Comparison of ENCODE assay signal across 1 cellular context in the genomic region with DNA sequence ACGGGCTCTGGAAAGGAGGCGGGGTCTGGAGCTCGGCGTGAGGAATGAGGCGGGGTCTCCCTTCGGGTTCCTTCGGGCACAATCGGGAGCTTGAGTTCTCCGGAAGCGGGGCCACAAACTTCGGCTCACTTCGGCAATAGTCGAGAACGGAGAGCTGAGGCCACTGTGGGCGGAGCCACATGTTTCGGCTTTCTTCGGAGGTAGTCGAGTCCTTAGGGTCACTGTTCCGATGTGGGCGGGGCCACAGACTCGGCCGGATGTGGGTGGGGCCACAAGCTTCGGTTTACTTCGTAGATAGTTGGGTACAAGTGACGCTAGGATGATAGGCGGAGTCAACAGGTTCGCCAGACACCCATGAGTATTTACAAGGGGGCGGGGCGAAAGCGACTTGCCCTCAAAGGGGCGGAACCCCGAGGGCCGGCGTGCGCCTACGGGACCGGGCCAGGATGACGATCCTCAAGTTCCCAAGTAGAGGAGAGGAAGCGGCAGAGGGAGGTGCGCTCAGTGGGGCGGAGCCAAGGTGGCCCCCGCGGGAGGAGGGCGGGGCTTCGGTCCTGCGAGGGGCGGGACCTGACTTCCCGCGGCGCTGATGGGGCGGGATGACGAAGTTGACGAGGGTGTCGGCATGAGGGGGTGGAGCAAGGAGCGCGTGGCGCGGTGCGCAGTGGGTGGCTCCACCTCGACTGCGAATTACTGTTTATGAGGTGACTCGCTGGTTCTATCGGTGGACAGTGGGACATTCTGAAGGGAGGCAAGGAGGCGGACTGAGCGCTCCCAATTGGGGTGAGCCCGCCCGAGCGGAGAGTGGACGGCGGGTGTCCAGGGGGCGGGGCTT.
TF ChIP-seq lines count a peak whose summit lies in the region.

No MANE protein-coding gene starts in this region.

TF ChIP-seq in HepG2, 621 proteins besides CTCF, POLR2A, EP300 and RAD21 (continued from another document and continues in another):
- TF ChIP-seq, protein P1, sequence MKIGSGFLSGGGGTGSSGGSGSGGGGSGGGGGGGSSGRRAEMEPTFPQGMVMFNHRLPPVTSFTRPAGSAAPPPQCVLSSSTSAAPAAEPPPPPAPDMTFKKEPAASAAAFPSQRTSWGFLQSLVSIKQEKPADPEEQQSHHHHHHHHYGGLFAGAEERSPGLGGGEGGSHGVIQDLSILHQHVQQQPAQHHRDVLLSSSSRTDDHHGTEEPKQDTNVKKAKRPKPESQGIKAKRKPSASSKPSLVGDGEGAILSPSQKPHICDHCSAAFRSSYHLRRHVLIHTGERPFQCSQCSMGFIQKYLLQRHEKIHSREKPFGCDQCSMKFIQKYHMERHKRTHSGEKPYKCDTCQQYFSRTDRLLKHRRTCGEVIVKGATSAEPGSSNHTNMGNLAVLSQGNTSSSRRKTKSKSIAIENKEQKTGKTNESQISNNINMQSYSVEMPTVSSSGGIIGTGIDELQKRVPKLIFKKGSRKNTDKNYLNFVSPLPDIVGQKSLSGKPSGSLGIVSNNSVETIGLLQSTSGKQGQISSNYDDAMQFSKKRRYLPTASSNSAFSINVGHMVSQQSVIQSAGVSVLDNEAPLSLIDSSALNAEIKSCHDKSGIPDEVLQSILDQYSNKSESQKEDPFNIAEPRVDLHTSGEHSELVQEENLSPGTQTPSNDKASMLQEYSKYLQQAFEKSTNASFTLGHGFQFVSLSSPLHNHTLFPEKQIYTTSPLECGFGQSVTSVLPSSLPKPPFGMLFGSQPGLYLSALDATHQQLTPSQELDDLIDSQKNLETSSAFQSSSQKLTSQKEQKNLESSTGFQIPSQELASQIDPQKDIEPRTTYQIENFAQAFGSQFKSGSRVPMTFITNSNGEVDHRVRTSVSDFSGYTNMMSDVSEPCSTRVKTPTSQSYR (CRISPR knock-in tag; IDR thresholded peaks at IDR 0.05; ENCODE audit: borderline replicate concordance), result no peak
- TF ChIP-seq MTF1 (CRISPR knock-in tag; IDR thresholded peaks at IDR 0.05) (no peak), HCFC1 (IDR thresholded peaks at IDR 0.05; ENCODE audit: low read depth, low read length) (peak; percentile 10; the same call in 1 of the 2 replicates), AKAP8 (CRISPR knock-in tag; IDR thresholded peaks at IDR 0.05) (peak; percentile 63; the same call in 1 of the 2 replicates), ZNF20 (CRISPR knock-in tag; IDR thresholded peaks at IDR 0.05) (no peak), SMARCE1 (IDR thresholded peaks at IDR 0.05; ENCODE audit: borderline replicate concordance) (no peak), ZNF296 (CRISPR knock-in tag; conservative IDR thresholded peaks at IDR 0.05) (no peak), ZNF546 (CRISPR knock-in tag; conservative IDR thresholded peaks at IDR 0.05) (no peak), CREB1 (IDR thresholded peaks at IDR 0.05) (peak; percentile 83), CREB1 (CRISPR knock-in tag; IDR thresholded peaks at IDR 0.05) (peak; percentile 32; the same call in 1 of the 2 replicates), HNRNPLL (IDR thresholded peaks at IDR 0.05; ENCODE audit: low read depth, low read length, poor library complexity, severe bottlenecking) (peak; percentile 88), JARID2 (CRISPR knock-in tag; IDR thresholded peaks at IDR 0.05; ENCODE audit: insufficient replicate concordance) (no peak), LCORL (IDR thresholded peaks at IDR 0.05) (no peak), LCORL (CRISPR knock-in tag; IDR thresholded peaks at IDR 0.05) (no peak; the same call in 1 of the 2 replicates), ZEB1 (IDR thresholded peaks at IDR 0.05; ENCODE audit: insufficient replicate concordance, low read depth) (no peak), NFE2L2 (IDR thresholded peaks at IDR 0.05; ENCODE audit: low read length) (no peak), ZFP82 (CRISPR knock-in tag; IDR thresholded peaks at IDR 0.05; ENCODE audit: borderline replicate concordance) (0 out of 2 replicates have a peak, but pooled peaks have one; percentile 23), ZNF879 (CRISPR knock-in tag; IDR thresholded peaks at IDR 0.05) (no peak), PRPF4 (IDR thresholded peaks at IDR 0.05; ENCODE audit: low read depth, low read length, poor library complexity, severe bottlenecking) (no peak), SPEN (CRISPR knock-in tag; IDR thresholded peaks at IDR 0.05; ENCODE audit: low read depth) (no peak), TBL1XR1 (IDR thresholded peaks at IDR 0.05; ENCODE audit: borderline replicate concordance, low read length, partially characterized antibody) (no peak), GLI4 (CRISPR knock-in tag; IDR thresholded peaks at IDR 0.05; ENCODE audit: borderline replicate concordance) (no peak; the same call in 1 of the 2 replicates), ZMYM4 (CRISPR knock-in tag; IDR thresholded peaks at IDR 0.05) (no peak), ZSCAN22 (CRISPR knock-in tag; IDR thresholded peaks at IDR 0.05) (no peak), ZNF83 (CRISPR knock-in tag; IDR thresholded peaks at IDR 0.05; ENCODE audit: borderline replicate concordance) (no peak), HDAC2 (CRISPR knock-in tag; IDR thresholded peaks at IDR 0.05) (0 out of 2 replicates have a peak, but pooled peaks have one; percentile 0), ZNF468 (CRISPR knock-in tag; IDR thresholded peaks at IDR 0.05) (no peak), ONECUT2 (CRISPR knock-in tag; IDR thresholded peaks at IDR 0.05) (no peak), RXRB (CRISPR knock-in tag; IDR thresholded peaks at IDR 0.05; ENCODE audit: borderline replicate concordance) (no peak), HDAC1 (CRISPR knock-in tag; IDR thresholded peaks at IDR 0.05) (no peak; the same call in 1 of the 2 replicates), RBM39 (IDR thresholded peaks at IDR 0.05; ENCODE audit: low read depth, low read length, poor library complexity, severe bottlenecking) (no peak), ZNF550 (CRISPR knock-in tag; IDR thresholded peaks at IDR 0.05; ENCODE audit: borderline replicate concordance) (no peak), ELF3 (CRISPR knock-in tag; IDR thresholded peaks at IDR 0.05) (no peak), KLF6 (CRISPR knock-in tag; IDR thresholded peaks at IDR 0.05) (no peak), NFE2 (CRISPR knock-in tag; IDR thresholded peaks at IDR 0.05) (no peak)
- TF ChIP-seq, protein P2, sequence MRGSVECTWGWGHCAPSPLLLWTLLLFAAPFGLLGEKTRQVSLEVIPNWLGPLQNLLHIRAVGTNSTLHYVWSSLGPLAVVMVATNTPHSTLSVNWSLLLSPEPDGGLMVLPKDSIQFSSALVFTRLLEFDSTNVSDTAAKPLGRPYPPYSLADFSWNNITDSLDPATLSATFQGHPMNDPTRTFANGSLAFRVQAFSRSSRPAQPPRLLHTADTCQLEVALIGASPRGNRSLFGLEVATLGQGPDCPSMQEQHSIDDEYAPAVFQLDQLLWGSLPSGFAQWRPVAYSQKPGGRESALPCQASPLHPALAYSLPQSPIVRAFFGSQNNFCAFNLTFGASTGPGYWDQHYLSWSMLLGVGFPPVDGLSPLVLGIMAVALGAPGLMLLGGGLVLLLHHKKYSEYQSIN (CRISPR knock-in tag; IDR thresholded peaks at IDR 0.05; ENCODE audit: borderline replicate concordance), result no peak
- TF ChIP-seq, protein P3, sequence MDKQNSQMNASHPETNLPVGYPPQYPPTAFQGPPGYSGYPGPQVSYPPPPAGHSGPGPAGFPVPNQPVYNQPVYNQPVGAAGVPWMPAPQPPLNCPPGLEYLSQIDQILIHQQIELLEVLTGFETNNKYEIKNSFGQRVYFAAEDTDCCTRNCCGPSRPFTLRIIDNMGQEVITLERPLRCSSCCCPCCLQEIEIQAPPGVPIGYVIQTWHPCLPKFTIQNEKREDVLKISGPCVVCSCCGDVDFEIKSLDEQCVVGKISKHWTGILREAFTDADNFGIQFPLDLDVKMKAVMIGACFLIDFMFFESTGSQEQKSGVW (CRISPR knock-in tag; IDR thresholded peaks at IDR 0.05; ENCODE audit: borderline replicate concordance), result no peak
- TF ChIP-seq, protein P4, sequence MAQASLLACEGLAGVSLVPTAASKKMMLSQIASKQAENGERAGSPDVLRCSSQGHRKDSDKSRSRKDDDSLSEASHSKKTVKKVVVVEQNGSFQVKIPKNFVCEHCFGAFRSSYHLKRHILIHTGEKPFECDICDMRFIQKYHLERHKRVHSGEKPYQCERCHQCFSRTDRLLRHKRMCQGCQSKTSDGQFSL (CRISPR knock-in tag; IDR thresholded peaks at IDR 0.05), result 0 out of 2 replicates have a peak, but pooled peaks have one; percentile 37
- TF ChIP-seq, protein P5, sequence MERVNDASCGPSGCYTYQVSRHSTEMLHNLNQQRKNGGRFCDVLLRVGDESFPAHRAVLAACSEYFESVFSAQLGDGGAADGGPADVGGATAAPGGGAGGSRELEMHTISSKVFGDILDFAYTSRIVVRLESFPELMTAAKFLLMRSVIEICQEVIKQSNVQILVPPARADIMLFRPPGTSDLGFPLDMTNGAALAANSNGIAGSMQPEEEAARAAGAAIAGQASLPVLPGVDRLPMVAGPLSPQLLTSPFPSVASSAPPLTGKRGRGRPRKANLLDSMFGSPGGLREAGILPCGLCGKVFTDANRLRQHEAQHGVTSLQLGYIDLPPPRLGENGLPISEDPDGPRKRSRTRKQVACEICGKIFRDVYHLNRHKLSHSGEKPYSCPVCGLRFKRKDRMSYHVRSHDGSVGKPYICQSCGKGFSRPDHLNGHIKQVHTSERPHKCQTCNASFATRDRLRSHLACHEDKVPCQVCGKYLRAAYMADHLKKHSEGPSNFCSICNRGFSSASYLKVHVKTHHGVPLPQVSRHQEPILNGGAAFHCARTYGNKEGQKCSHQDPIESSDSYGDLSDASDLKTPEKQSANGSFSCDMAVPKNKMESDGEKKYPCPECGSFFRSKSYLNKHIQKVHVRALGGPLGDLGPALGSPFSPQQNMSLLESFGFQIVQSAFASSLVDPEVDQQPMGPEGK (CRISPR knock-in tag; IDR thresholded peaks at IDR 0.05), result peak; percentile 97
- TF ChIP-seq, protein P6, sequence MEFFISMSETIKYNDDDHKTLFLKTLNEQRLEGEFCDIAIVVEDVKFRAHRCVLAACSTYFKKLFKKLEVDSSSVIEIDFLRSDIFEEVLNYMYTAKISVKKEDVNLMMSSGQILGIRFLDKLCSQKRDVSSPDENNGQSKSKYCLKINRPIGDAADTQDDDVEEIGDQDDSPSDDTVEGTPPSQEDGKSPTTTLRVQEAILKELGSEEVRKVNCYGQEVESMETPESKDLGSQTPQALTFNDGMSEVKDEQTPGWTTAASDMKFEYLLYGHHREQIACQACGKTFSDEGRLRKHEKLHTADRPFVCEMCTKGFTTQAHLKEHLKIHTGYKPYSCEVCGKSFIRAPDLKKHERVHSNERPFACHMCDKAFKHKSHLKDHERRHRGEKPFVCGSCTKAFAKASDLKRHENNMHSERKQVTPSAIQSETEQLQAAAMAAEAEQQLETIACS (CRISPR knock-in tag; IDR thresholded peaks at IDR 0.05), result no peak
- TF ChIP-seq, protein P7, sequence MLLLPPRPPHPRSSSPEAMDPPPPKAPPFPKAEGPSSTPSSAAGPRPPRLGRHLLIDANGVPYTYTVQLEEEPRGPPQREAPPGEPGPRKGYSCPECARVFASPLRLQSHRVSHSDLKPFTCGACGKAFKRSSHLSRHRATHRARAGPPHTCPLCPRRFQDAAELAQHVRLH (CRISPR knock-in tag; IDR thresholded peaks at IDR 0.05; ENCODE audit: borderline replicate concordance, low read depth), result peak; percentile 35; the same call in 1 of the 2 replicates
- TF ChIP-seq, protein P8, sequence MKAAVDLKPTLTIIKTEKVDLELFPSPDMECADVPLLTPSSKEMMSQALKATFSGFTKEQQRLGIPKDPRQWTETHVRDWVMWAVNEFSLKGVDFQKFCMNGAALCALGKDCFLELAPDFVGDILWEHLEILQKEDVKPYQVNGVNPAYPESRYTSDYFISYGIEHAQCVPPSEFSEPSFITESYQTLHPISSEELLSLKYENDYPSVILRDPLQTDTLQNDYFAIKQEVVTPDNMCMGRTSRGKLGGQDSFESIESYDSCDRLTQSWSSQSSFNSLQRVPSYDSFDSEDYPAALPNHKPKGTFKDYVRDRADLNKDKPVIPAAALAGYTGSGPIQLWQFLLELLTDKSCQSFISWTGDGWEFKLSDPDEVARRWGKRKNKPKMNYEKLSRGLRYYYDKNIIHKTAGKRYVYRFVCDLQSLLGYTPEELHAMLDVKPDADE (CRISPR knock-in tag; IDR thresholded peaks at IDR 0.05), result no peak
- TF ChIP-seq, protein P9, sequence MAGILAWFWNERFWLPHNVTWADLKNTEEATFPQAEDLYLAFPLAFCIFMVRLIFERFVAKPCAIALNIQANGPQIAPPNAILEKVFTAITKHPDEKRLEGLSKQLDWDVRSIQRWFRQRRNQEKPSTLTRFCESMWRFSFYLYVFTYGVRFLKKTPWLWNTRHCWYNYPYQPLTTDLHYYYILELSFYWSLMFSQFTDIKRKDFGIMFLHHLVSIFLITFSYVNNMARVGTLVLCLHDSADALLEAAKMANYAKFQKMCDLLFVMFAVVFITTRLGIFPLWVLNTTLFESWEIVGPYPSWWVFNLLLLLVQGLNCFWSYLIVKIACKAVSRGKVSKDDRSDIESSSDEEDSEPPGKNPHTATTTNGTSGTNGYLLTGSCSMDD (CRISPR knock-in tag; IDR thresholded peaks at IDR 0.05), result no peak
- TF ChIP-seq, protein P10, sequence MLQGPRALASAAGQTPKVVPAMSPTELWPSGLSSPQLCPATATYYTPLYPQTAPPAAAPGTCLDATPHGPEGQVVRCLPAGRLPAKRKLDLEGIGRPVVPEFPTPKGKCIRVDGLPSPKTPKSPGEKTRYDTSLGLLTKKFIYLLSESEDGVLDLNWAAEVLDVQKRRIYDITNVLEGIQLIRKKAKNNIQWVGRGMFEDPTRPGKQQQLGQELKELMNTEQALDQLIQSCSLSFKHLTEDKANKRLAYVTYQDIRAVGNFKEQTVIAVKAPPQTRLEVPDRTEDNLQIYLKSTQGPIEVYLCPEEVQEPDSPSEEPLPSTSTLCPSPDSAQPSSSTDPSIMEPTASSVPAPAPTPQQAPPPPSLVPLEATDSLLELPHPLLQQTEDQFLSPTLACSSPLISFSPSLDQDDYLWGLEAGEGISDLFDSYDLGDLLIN (CRISPR knock-in tag; IDR thresholded peaks at IDR 0.05; ENCODE audit: borderline replicate concordance), result no peak
- TF ChIP-seq, protein P11, sequence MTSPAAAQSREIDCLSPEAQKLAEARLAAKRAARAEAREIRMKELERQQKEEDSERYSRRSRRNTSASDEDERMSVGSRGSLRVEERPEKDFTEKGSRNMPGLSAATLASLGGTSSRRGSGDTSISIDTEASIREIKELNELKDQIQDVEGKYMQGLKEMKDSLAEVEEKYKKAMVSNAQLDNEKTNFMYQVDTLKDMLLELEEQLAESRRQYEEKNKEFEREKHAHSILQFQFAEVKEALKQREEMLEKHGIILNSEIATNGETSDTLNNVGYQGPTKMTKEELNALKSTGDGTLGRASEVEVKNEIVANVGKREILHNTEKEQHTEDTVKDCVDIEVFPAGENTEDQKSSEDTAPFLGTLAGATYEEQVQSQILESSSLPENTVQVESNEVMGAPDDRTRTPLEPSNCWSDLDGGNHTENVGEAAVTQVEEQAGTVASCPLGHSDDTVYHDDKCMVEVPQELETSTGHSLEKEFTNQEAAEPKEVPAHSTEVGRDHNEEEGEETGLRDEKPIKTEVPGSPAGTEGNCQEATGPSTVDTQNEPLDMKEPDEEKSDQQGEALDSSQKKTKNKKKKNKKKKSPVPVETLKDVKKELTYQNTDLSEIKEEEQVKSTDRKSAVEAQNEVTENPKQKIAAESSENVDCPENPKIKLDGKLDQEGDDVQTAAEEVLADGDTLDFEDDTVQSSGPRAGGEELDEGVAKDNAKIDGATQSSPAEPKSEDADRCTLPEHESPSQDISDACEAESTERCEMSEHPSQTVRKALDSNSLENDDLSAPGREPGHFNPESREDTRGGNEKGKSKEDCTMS (CRISPR knock-in tag; conservative IDR thresholded peaks at IDR 0.05), result no peak
- TF ChIP-seq, protein P12, sequence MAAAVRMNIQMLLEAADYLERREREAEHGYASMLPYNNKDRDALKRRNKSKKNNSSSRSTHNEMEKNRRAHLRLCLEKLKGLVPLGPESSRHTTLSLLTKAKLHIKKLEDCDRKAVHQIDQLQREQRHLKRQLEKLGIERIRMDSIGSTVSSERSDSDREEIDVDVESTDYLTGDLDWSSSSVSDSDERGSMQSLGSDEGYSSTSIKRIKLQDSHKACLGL (CRISPR knock-in tag; IDR thresholded peaks at IDR 0.05), result peak; percentile 60
